Comparison of ENCODE assay signal across 8 cellular contexts in the genomic region with DNA sequence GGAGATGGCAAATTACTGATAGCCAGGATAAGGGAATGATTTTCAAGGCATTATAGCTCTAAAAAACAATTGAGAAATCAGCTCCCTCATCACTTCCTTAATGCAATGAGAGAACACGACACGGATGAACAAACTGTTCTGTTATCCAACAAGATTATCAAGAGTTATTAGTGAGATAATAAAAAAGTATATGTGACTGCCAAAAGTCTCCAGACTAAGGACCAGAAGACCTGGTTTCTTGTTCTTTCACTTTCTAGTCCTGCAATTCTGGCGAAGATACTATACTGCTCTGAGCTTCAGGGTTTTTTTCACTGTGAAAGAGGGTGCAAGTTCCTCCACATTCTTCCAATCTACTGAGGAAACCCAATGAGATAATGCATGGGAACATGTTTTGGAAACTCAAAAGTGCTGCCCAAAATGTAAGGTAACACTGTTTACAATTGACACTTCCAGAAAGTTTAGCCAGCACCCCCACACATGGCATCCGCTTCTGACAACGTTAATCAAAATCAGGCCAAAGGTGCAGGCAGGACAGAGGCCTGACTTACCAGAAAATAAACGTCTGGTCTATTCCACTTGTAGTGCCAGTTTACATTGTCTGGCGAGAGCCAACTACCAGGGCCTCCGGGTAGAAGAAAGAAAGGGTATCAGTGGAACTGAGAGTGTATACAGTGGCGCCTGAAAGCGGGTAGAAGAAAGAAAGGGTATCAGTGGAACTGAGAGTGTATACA. TPM values are rescaled to one million over a fixed set of nuclear protein-coding genes. Genes with fewer than 3 reads are reported as not detected.
A peak's percentile ranks its signal among the peaks of the same experiment; 100 is the strongest.
DNase-seq lines count a peak whose midpoint lies in the region; ATAC-seq and TF ChIP-seq lines count a peak whose summit lies in the region.

No MANE protein-coding gene starts in this region.

- 13 to 48% methylated on average over 9 to 10 of the region's 10 CpGs for WGBS in body of pancreas, 2 donors

- no peak for TF ChIP-seq POLR2A in body of pancreas (IDR thresholded peaks at IDR 0.05)

- DNase-seq in AG10803 (ENCODE audit: low read depth) (no peak), HL-60 (ENCODE audit: low read depth in 1 of 2, low spot score in 1 of 2) (no peak), body of pancreas (peak in 1 of 4 donors; percentile 31), DMS 273 (lab: John Stamatoyannopoulos, UW; ENCODE audit: unreplicated experiment) (no peak), cerebellar nuclear complex (lab: John Stamatoyannopoulos, UW) (no peak), pons (ENCODE audit: low spot score) (no peak), LoVo (ENCODE audit: low spot score) (no peak)

- TF ChIP-seq CTCF in AG10803 (conservative IDR thresholded peaks at IDR 0.05; ENCODE audit: low read length) (no peak), HL-60 (IDR thresholded peaks at IDR 0.05; ENCODE audit: insufficient read depth, low read length) (no peak), body of pancreas (IDR thresholded peaks at IDR 0.05) (no peak)

- peak overlapping the region; percentile 76 for H3K9ac ChIP-seq in mucosa of stomach (ENCODE audit: low read length)

- H3K9me3 ChIP-seq in body of pancreas: no peaks in the 10 kb centered on the region
- H3K9me3 ChIP-seq in mucosa of stomach (ENCODE audit: control insufficient read depth, low read length): no peaks in the 10 kb centered on the region

- H3K27me3 ChIP-seq in HL-60 (ENCODE audit: insufficient read depth, poor library complexity, severe bottlenecking): no peaks in the 10 kb centered on the region
- H3K27me3 ChIP-seq in body of pancreas: no peaks in the 10 kb centered on the region
- no peaks in the 10 kb centered on the region for H3K27me3 ChIP-seq in mucosa of stomach (ENCODE audit: control insufficient read depth, insufficient read depth, low read length)

- peaks cover 51% of the 10 kb centered on the region for H3K4me1 ChIP-seq in body of pancreas
- H3K4me1 ChIP-seq in mucosa of stomach (ENCODE audit: control insufficient read depth, insufficient read depth, low read length): peaks cover 27% of the 10 kb centered on the region

- peak overlapping the region; percentile 9; the same call in 1 of the 2 replicates for H3K4me3 ChIP-seq in AG10803 (ENCODE audit: low read length)
- peak overlapping the region; percentile 63 for H3K4me3 ChIP-seq in HL-60 (replicated peaks; ENCODE audit: insufficient read depth, low read length)
- no peak overlapping the region for H3K4me3 ChIP-seq in body of pancreas
- H3K4me3 ChIP-seq in mucosa of stomach (ENCODE audit: low read length): peak overlapping the region; percentile 95

- intact Hi-C loops in body of pancreas (cut with DNase I): no loop called here

- no peak for ATAC-seq in body of pancreas

- H3K27ac ChIP-seq in HL-60 (replicated peaks) (peak overlapping the region; percentile 38), body of pancreas (peak overlapping the region in 3 of 4 donors; percentile 77 to 86 (median 82))

- H3K36me3 ChIP-seq in body of pancreas (replicated peaks in 1 of 2; ENCODE audit: insufficient read depth in 1 of 2, low read depth in 2 of 2): peaks cover 0 to 1% of the 10 kb centered on the region in 2 donors
- H3K36me3 ChIP-seq in mucosa of stomach (ENCODE audit: control insufficient read depth, insufficient read depth, low read length): no peaks in the 10 kb centered on the region

RNA-seq across cellular contexts. Expression of gene KANK1, which starts 35.6 kb away (rescaled TPM):
- 10 to 100 TPM; 37.9 to 44.2 TPM for total RNA-seq in body of pancreas

Comparison
In these comparisons a context has a peak if more than half of its experiments do, and no peak if none do; other contexts are left out.
1. H3K4me3 ChIP-seq: peak in AG10803 (single experiment), HL-60 (single experiment) and mucosa of stomach (single experiment); none in body of pancreas (0 of 2).